30 cellular contexts compared by ENCODE assay signal in genomic region chr3:140103986-140104645, GRCh38.
"Had no signal": no experiment of that assay in that cellular context is flagged by ENCODE, and none has a peak within 500 bp of the region (broad histone marks: within the 10 kb centered on the region; RNA-seq: fewer than 3 reads in every experiment).

No MANE protein-coding gene starts in this region.

- H3K9me3 ChIP-seq: adrenal gland had no signal

- H3K4me1 ChIP-seq: adrenal gland had no signal

- H3K27ac ChIP-seq: adrenal gland, cardiac muscle cell, VCaP had no signal

- H3K27me3 ChIP-seq: adrenal gland, cardiac muscle cell had no signal

- H3K4me3 ChIP-seq: adrenal gland, cardiac muscle cell had no signal

- ATAC-seq: activated CD8-positive, alpha-beta T cell treated with anti-CD3 and anti-CD28 coated beads for 36 hours; activated naive CD4-positive, alpha-beta T cell treated with anti-CD3 and anti-CD28 coated beads, Interleukin-2, amount 50 U/mL, for 72 hours; activated T-cell treated with anti-CD3 and anti-CD28 coated beads, Interleukin-2, amount 50 U/mL, for 4 hours; activated T-cell treated with anti-CD3 and anti-CD28 coated beads, Interleukin-2, amount 50 U/mL, for 72 hours; activated T-helper 17 cell treated with anti-CD3 and anti-CD28 coated beads, Interleukin-2, amount 50 U/mL, for 72 hours had no signal

- DNase-seq: activated B cell treated with CpG ODN at 0.5 μM for 24 hours; activated CD4-positive, alpha-beta memory T cell treated with anti-CD3 and anti-CD28 coated beads for 36 hours; activated CD4-positive, alpha-beta T cell treated with anti-CD3 and anti-CD28 coated beads for 4 hours; activated CD4-positive, alpha-beta T cell treated with anti-CD3 and anti-CD28 coated beads, Interleukin-2, amount 10 ng/mL, durations not matched to agents 24 days and 14 days; activated CD4-positive, alpha-beta T cell treated with anti-CD3 and anti-CD28 coated beads, Interleukin-2, amount 50 U/mL, for 1 hour; activated CD4-positive, alpha-beta T cell treated with anti-CD3 and anti-CD28 coated beads, Interleukin-2, amount 50 U/mL, for 4 hours; activated CD4-positive, CD25-positive, alpha-beta regulatory T cell treated with anti-CD3 and anti-CD28 coated beads, Interleukin-2, amount 50 U/mL, for 72 hours; activated CD8-positive, alpha-beta memory T cell treated with anti-CD3 and anti-CD28 coated beads, Interleukin-2, amount 50 U/mL, for 4 hours; activated CD8-positive, alpha-beta T cell treated with anti-CD3 and anti-CD28 coated beads for 36 hours; activated effector memory CD4-positive, alpha-beta T cell treated with anti-CD3 and anti-CD28 coated beads, Interleukin-2, amount 50 U/mL, for 16 hours; activated gamma-delta T cell treated with Interleukin-2 at 50 U/mL for 16 hours; activated naive CD4-positive, alpha-beta T cell; activated naive CD4-positive, alpha-beta T cell treated with anti-CD3 and anti-CD28 coated beads for 36 hours; activated naive CD4-positive, alpha-beta T cell treated with anti-CD3 and anti-CD28 coated beads, Interleukin-2, amount 50 U/mL, for 16 hours; activated naive CD8-positive, alpha-beta T cell treated with anti-CD3 and anti-CD28 coated beads for 36 hours; activated T-cell treated with anti-CD3 and anti-CD28 coated beads for 4 hours; activated T-cell treated with anti-CD3 and anti-CD28 coated beads, Interleukin-2, amount 50 U/mL, for 1 hour; activated T-cell treated with anti-CD3 and anti-CD28 coated beads, Interleukin-2, amount 50 U/mL, for 4 hours; activated T-cell treated with anti-CD3 and anti-CD28 coated beads, Interleukin-2, amount 50 U/mL, for 72 hours; adrenal gland; amniotic stem cell; aorta; cerebellar nuclear complex; SW 1271; T-helper 1 cell; T1000 had no signal
